21 cellular contexts compared by ENCODE assay signal in the genomic region with DNA sequence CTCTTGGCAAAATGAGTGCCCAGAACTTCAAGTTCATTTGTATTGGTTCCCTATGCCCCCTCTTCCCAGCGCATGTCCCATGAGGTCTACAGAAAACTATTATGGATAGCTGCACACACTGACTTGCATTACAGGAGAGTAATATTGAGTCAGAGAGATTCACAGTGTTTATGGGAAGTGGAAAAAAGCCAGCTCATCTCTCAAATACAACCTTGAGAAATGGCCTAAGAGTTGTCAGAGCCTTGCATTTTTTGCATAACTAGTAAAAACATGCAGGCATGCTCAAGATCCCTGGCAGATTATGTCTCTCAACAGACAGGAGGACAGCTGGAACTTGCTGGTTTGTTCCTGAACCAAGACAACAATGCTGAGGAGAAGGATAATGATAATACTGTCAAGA.
DNase-seq lines count a peak whose midpoint lies in the region; ATAC-seq and TF ChIP-seq lines count a peak whose summit lies in the region.
"Had no signal": no experiment of that assay in that cellular context is flagged by ENCODE, and none has a peak within 500 bp of the region (broad histone marks: within the 10 kb centered on the region; RNA-seq: fewer than 3 reads in every experiment).

No MANE protein-coding gene starts in this region.

- no peak overlapping the region for H2AK5ac ChIP-seq in neuronal stem cell (ENCODE audit: low read depth, low read length)

- H2BK12ac ChIP-seq in neuronal stem cell (ENCODE audit: low read length) = no peak overlapping the region

- H3K36me3 ChIP-seq in neuronal stem cell (replicated peaks in 1 of 2; ENCODE audit: control insufficient read depth in 2 of 2, insufficient read depth in 2 of 2, low read length in 2 of 2) (no peaks in the 10 kb centered on the region), testis (ENCODE audit: low read depth, missing control alignments) (no peaks in the 10 kb centered on the region)
- H3K36me3 ChIP-seq: gastrocnemius medialis, MG63, pancreas had no signal

- intact Hi-C loops in testis (cut with DNase I; ENCODE audit: low total_unique reads) = no loop called here

- no CpG with 5 or more reads among the region's 1 CpG for WGBS in neuronal stem cell (ENCODE audit: extremely low coverage in 2 of 2, insufficient read length in 2 of 2, insufficient replicate concordance in 1 of 2), 2 donors
- WGBS in testis, 2 donors = 95 to 100% methylated on average over 1 of the region's 1 CpG

- H3K4me1 ChIP-seq in neuronal stem cell (ENCODE audit: control insufficient read depth in 2 of 2, insufficient read depth in 1 of 2, low read depth in 1 of 2, low read length in 2 of 2) (no peaks in the 10 kb centered on the region), testis (no peaks in the 10 kb centered on the region)
- H3K4me1 ChIP-seq: gastrocnemius medialis, pancreas had no signal

- H3K4me2 ChIP-seq in neuronal stem cell (ENCODE audit: insufficient read depth, low read length, poor library complexity, severe bottlenecking) = no peak overlapping the region

- no peak overlapping the region for H4K91ac ChIP-seq in neuronal stem cell (ENCODE audit: low read depth, low read length, poor library complexity)

- H3K9ac ChIP-seq in neuronal stem cell (ENCODE audit: low read depth, low read length, poor library complexity) = no peak overlapping the region

- no peak overlapping the region for H3K14ac ChIP-seq in neuronal stem cell (ENCODE audit: low read length)

- no peak overlapping the region for H3K27ac ChIP-seq in neuronal stem cell (replicated peaks; ENCODE audit: low read length)
- H3K27ac ChIP-seq in testis = no peak overlapping the region
- H3K27ac ChIP-seq: gastrocnemius medialis, pancreas had no signal

- H2AFZ ChIP-seq in neuronal stem cell (ENCODE audit: low read length) = peak overlapping the region; percentile 34

- TF ChIP-seq POLR2A in GM18505 (IDR thresholded peaks at IDR 0.05; ENCODE audit: borderline replicate concordance, extremely low read depth, insufficient read depth, insufficient read length) (no peak), testis (IDR thresholded peaks at IDR 0.05) (no peak)

- H3K18ac ChIP-seq in neuronal stem cell (ENCODE audit: low read length) = no peak overlapping the region

- H3K9me3 ChIP-seq in neuronal stem cell (replicated peaks in 1 of 2; ENCODE audit: control insufficient read depth in 2 of 2, insufficient read depth in 1 of 2, low read depth in 1 of 2, low read length in 2 of 2) = no peaks in the 10 kb centered on the region
- H3K9me3 ChIP-seq in testis = no peaks in the 10 kb centered on the region
- H3K9me3 ChIP-seq: gastrocnemius medialis, MG63, pancreas had no signal

- no peak for ATAC-seq in HG03442 (IDR thresholded peaks at IDR 0.05; ENCODE audit: unreplicated experiment)
- no peak for ATAC-seq in GM18505 (IDR thresholded peaks at IDR 0.05; ENCODE audit: unreplicated experiment)
- ATAC-seq: activated T-helper 17 cell treated with anti-CD3 and anti-CD28 coated beads, Interleukin-2, amount 50 U/mL, for 72 hours; gastrocnemius medialis; natural killer cell treated with Interleukin-12 subunit alpha and Interleukin-12 subunit beta and Interleukin-15 and Interleukin-18, amount 100 ng/mL, for 72 hours; pancreas; right cardiac atrium had no signal

- TF ChIP-seq CTCF in fibroblast of mammary gland (conservative IDR thresholded peaks at IDR 0.05; ENCODE audit: control insufficient read depth, insufficient read depth, low read depth, low read length) (no peak), testis (IDR thresholded peaks at IDR 0.05) (no peak)

- H3K4ac ChIP-seq in neuronal stem cell (ENCODE audit: low read length) = no peak overlapping the region

- DNase-seq in EL (peak; percentile 55), RKO (ENCODE audit: low spot score) (peak; percentile 2), fibroblast of mammary gland (ENCODE audit: low read depth) (peak; percentile 20), neuronal stem cell (ENCODE audit: low spot score) (no peak), NCI-H446 treated with DMSO at 0.1 percent for 48 hours (lab: John Stamatoyannopoulos, UW) (no peak), testis (no peak)
- DNase-seq: activated CD4-positive, alpha-beta T cell treated with anti-CD3 and anti-CD28 coated beads, Interleukin-2, amount 10 ng/mL, durations not matched to agents 7 days and 5 days; CD8-positive, alpha-beta memory T cell; cortex of kidney; gastrocnemius medialis; H7; MG63; NCI-H1436; NCI-H2171; NCI-H748 treated with DMSO at 0.1 percent for 48 hours; pancreas; right cardiac atrium had no signal

- no peak overlapping the region for H2BK5ac ChIP-seq in neuronal stem cell (ENCODE audit: low read length)

- no peak overlapping the region for H4K8ac ChIP-seq in neuronal stem cell (ENCODE audit: low read depth, low read length)

- H2BK15ac ChIP-seq in neuronal stem cell (ENCODE audit: low read length) = no peak overlapping the region

- H3K27me3 ChIP-seq in neuronal stem cell (ENCODE audit: control insufficient read depth in 3 of 3, insufficient read depth in 3 of 3, low read depth in 1 of 3, low read length in 3 of 3) (no peaks in the 10 kb centered on the region), testis (no peaks in the 10 kb centered on the region)
- H3K27me3 ChIP-seq: gastrocnemius medialis, MG63, pancreas had no signal

- H3K23ac ChIP-seq in neuronal stem cell (ENCODE audit: low read depth, low read length, poor library complexity) = no peak overlapping the region

- no peak overlapping the region for H2BK120ac ChIP-seq in neuronal stem cell (ENCODE audit: low read depth, low read length)

- no peaks in the 10 kb centered on the region for H3K79me1 ChIP-seq in neuronal stem cell (ENCODE audit: low read depth, low read length)

- H3K4me3 ChIP-seq in fibroblast of mammary gland (ENCODE audit: control insufficient read depth, low read depth, low read length) (no peak overlapping the region), neuronal stem cell (ENCODE audit: low read length in 2 of 2) (no peak overlapping the region), testis (no peak overlapping the region)
- H3K4me3 ChIP-seq: gastrocnemius medialis, MG63, pancreas had no signal

Comparison
In these comparisons a context has a peak if more than half of its experiments do, and no peak if none do; other contexts are left out.
1. DNase-seq: peak in EL (single experiment), RKO (single experiment) and fibroblast of mammary gland (single experiment); none in neuronal stem cell (single experiment), NCI-H446 treated with DMSO at 0.1 percent for 48 hours (single experiment) and testis (single experiment).